8 cellular contexts compared by ENCODE assay signal in the genomic region with DNA sequence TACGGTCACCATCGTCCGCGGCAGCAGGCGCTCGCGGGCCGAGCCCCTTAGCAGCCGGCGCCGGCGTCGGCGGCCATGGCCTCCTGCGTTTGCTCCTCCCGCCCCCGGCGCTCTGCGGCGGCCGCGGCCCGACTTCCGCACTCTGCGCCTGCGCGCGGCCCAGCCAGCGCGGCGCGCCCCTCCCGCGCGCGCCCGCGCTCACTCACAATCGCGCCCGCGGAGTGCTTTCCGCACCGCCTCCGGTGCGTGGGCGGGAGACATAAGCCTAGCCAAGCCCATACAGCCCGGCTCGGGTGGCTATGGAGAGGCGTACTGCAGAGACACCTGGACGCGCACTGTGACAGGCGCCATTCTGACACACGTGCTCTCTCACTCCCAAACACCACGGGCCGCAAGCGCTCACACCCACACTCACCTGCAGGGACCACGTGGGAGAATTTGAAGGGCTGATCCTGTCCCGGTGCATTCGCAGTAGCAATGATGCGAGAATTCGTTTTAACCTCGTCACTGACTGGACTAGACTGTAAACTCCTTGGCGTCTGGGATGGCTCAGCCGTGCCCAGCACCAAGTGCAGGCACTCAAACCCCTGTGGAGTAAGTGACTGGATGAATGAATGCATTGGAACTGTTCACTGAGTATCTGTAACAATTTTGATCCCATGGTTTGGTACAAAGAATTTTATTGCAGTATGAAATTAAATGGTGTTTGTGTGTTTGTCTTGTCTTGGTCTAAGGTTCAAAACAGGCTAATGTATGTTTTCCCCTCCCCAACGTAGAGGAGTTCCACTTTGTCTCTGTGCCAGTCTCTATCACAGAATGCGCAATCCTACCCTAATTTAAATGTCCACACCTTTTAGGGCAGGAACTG. TPM values are rescaled to one million over a fixed set of nuclear protein-coding genes. Genes with fewer than 3 reads are reported as not detected.
A peak's percentile ranks its signal among the peaks of the same experiment; 100 is the strongest.
DNase-seq lines count a peak whose midpoint lies in the region; ATAC-seq and TF ChIP-seq lines count a peak whose summit lies in the region.

A gene with protein sequence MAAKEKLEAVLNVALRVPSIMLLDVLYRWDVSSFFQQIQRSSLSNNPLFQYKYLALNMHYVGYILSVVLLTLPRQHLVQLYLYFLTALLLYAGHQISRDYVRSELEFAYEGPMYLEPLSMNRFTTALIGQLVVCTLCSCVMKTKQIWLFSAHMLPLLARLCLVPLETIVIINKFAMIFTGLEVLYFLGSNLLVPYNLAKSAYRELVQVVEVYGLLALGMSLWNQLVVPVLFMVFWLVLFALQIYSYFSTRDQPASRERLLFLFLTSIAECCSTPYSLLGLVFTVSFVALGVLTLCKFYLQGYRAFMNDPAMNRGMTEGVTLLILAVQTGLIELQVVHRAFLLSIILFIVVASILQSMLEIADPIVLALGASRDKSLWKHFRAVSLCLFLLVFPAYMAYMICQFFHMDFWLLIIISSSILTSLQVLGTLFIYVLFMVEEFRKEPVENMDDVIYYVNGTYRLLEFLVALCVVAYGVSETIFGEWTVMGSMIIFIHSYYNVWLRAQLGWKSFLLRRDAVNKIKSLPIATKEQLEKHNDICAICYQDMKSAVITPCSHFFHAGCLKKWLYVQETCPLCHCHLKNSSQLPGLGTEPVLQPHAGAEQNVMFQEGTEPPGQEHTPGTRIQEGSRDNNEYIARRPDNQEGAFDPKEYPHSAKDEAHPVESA (minus strand): TSS at position 116 of the 868 bp plus-strand sequence. CDS start 5,936 bp downstream, outside the sequence.

- peak within 1 kb of the TSS; percentile 88 for H2AK5ac ChIP-seq in neuronal stem cell (ENCODE audit: low read depth, low read length)

- peaks cover 2% of the 10 kb centered on the region for H3K79me1 ChIP-seq in neuronal stem cell (ENCODE audit: low read depth, low read length)

- peak within 1 kb of the TSS; percentile 83 for H3K23ac ChIP-seq in neuronal stem cell (ENCODE audit: low read depth, low read length, poor library complexity)

- H3K9me3 Mint-ChIP-seq in GM23338 = peaks cover 3% of the 10 kb centered on the region; the same call in 1 of the 3 replicates

- H3K4ac ChIP-seq in neuronal stem cell (ENCODE audit: low read length) = no peak within 1 kb of the TSS

- H3K27me3 Mint-ChIP-seq in GM23338 (ENCODE audit: insufficient read depth, low read depth, poor library complexity) = peaks cover 6% of the 10 kb centered on the region

- peak within 1 kb of the TSS; percentile 78 for H3K14ac ChIP-seq in neuronal stem cell (ENCODE audit: low read length)

- peak within 1 kb of the TSS; percentile 100 for H3K18ac ChIP-seq in neuronal stem cell (ENCODE audit: low read length)

- peaks cover 41% of the 10 kb centered on the region for H3K4me1 Mint-ChIP-seq in GM23338

- peak within 1 kb of the TSS; percentile 94 for H3K4me3 Mint-ChIP-seq in GM23338

- no peaks in the 10 kb centered on the region for H3K36me3 Mint-ChIP-seq in GM23338 (ENCODE audit: low read depth)

- H3F3A ChIP-seq in GM23338 (replicated peaks; ENCODE audit: low read depth) = no peaks in the 10 kb centered on the region

- H3K4me3 ChIP-seq in GM23338 (peak within 1 kb of the TSS; percentile 91), neuronal stem cell (ENCODE audit: low read length in 2 of 2) (peak within 1 kb of the TSS; percentile 62 to 87)

- H3K36me3 ChIP-seq in GM23338 (ENCODE audit: insufficient read depth) (no peaks in the 10 kb centered on the region), neuronal stem cell (replicated peaks in 1 of 2; ENCODE audit: control insufficient read depth in 2 of 2, insufficient read depth in 2 of 2, low read length in 2 of 2) (no peaks in the 10 kb centered on the region)

- no peak within 1 kb of the TSS for H4K8ac ChIP-seq in neuronal stem cell (ENCODE audit: low read depth, low read length)

- H4K20me1 ChIP-seq in GM23338 (replicated peaks; ENCODE audit: insufficient read depth) = peaks cover 8% of the 10 kb centered on the region; the same call in 1 of the 2 replicates

- DNase-seq in ELF-1 (ENCODE audit: low read depth, low spot score) (peak; percentile 80), GM23338 (ENCODE audit: low spot score) (peak; percentile 67), Kasumi-1 (lab: John Stamatoyannopoulos, UW) (peak; percentile 31 to 55), SHP77 (lab: John Stamatoyannopoulos, UW) (peak; percentile 18 to 79), activated gamma-delta T cell (lab: John Stamatoyannopoulos, UW) (peak; percentile 85), foreskin keratinocyte (peak; percentile 79 to 87), neuronal stem cell (ENCODE audit: low spot score) (peak; percentile 73)

- no peak within 1 kb of the TSS for H4K91ac ChIP-seq in neuronal stem cell (ENCODE audit: low read depth, low read length, poor library complexity)

- H2BK120ac ChIP-seq in neuronal stem cell (ENCODE audit: low read depth, low read length) = peak within 1 kb of the TSS; percentile 6

- no peaks in the 10 kb centered on the region for H3K9me3 ChIP-seq in neuronal stem cell (replicated peaks in 1 of 2; ENCODE audit: control insufficient read depth in 2 of 2, insufficient read depth in 1 of 2, low read depth in 1 of 2, low read length in 2 of 2)

- H2BK5ac ChIP-seq in neuronal stem cell (ENCODE audit: low read length) = peak within 1 kb of the TSS; percentile 62

- H2AFZ ChIP-seq in GM23338 (peak within 1 kb of the TSS; percentile 86), neuronal stem cell (ENCODE audit: low read length) (peak within 1 kb of the TSS; percentile 100)

- peak within 1 kb of the TSS; percentile 92 for H3K27ac Mint-ChIP-seq in GM23338

- H3K27ac ChIP-seq in GM23338 (ENCODE audit: low read depth) (no peak within 1 kb of the TSS), foreskin keratinocyte (peak within 1 kb of the TSS; percentile 97), neuronal stem cell (replicated peaks; ENCODE audit: low read length) (peak within 1 kb of the TSS; percentile 72)

- H3K9me2 ChIP-seq in GM23338 (ENCODE audit: insufficient read depth) = no peaks in the 10 kb centered on the region

- no peak within 1 kb of the TSS for H2BK15ac ChIP-seq in neuronal stem cell (ENCODE audit: low read length)

- H2BK12ac ChIP-seq in neuronal stem cell (ENCODE audit: low read length) = no peak within 1 kb of the TSS

- peak within 1 kb of the TSS; percentile 95 for H3K9ac ChIP-seq in neuronal stem cell (ENCODE audit: low read depth, low read length, poor library complexity)

- H3K4me2 ChIP-seq in GM23338 = peak within 1 kb of the TSS; percentile 97
- peak within 1 kb of the TSS; percentile 63 for H3K4me2 ChIP-seq in neuronal stem cell (ENCODE audit: insufficient read depth, low read length, poor library complexity, severe bottlenecking)

- peaks cover 39% of the 10 kb centered on the region for H3K79me2 ChIP-seq in GM23338 (replicated peaks; ENCODE audit: insufficient read depth)

- ATAC-seq in GM23338 = peak; percentile 41
- ATAC-seq in foreskin keratinocyte = peak; percentile 91

- no peak for TF ChIP-seq CTCF in GM23338 (conservative IDR thresholded peaks at IDR 0.05; ENCODE audit: low read depth in 2 of 2)
- TF ChIP-seq CTCF in foreskin keratinocyte (conservative IDR thresholded peaks at IDR 0.05) = no peak
- no peak for TF ChIP-seq CTCF in subcutaneous adipose tissue (IDR thresholded peaks at IDR 0.05; ENCODE audit: low read depth)

- H3K4me1 ChIP-seq in GM23338 (ENCODE audit: insufficient read depth) (peaks cover 37% of the 10 kb centered on the region), foreskin keratinocyte (peaks cover 22% of the 10 kb centered on the region), neuronal stem cell (ENCODE audit: control insufficient read depth in 2 of 2, insufficient read depth in 1 of 2, low read depth in 1 of 2, low read length in 2 of 2) (peaks cover 9 to 18% of the 10 kb centered on the region in 2 donors)

- peaks cover 35% of the 10 kb centered on the region for H3K27me3 ChIP-seq in GM23338 (ENCODE audit: insufficient read depth)
- no peaks in the 10 kb centered on the region for H3K27me3 ChIP-seq in foreskin keratinocyte
- no peaks in the 10 kb centered on the region for H3K27me3 ChIP-seq in neuronal stem cell (ENCODE audit: control insufficient read depth in 3 of 3, insufficient read depth in 3 of 3, low read depth in 1 of 3, low read length in 3 of 3)

- WGBS in neuronal stem cell (ENCODE audit: extremely low coverage in 2 of 2, insufficient read length in 2 of 2, insufficient replicate concordance in 1 of 2), 2 donors = no CpG with 5 or more reads among the region's 67 CpGs

TF ChIP-seq in GM23338, 12 proteins besides CTCF, POLR2A, EP300 and RAD21:
- TF ChIP-seq CREB1 (CRISPR knock-in tag; IDR thresholded peaks at IDR 0.05; ENCODE audit: low read depth) (0 out of 2 replicates have a peak, but pooled peaks have one; percentile 5), EZH2 (IDR thresholded peaks at IDR 0.05; ENCODE audit: low read depth, unreplicated experiment) (peak; percentile 30), STAT1 (IDR thresholded peaks at IDR 0.05; ENCODE audit: unreplicated experiment) (no peak), NANOG (IDR thresholded peaks at IDR 0.05; ENCODE audit: borderline replicate concordance) (no peak)
TF ChIP-seq in GM23338: peak in this region for 2.

RNA-seq across cellular contexts. Expression of the gene that starts here (rescaled TPM):
- total RNA-seq in GM23338 (2014; rRNA removed; shearing (Covaris generic)) = 37.1 and 43.5 TPM in 2 replicates
- polyA plus RNA-seq in GM23338 (2016; fragmentation: Nextera tagmentation; extraction: Ambion mirVana) (15.6 and 16.4 TPM in 2 replicates), foreskin keratinocyte (43.3 and 50.1 TPM in 2 replicates)
- total RNA-seq in foreskin keratinocyte (56.2 and 58.3 TPM in 2 replicates), subcutaneous adipose tissue (10 to 100 TPM; 34.7 to 56.4 (median 48.2) TPM)
- 84.3 TPM for polyA plus RNA-seq in neuronal stem cell (2013, experiment 1 of 2)
- polyA plus RNA-seq in neuronal stem cell (2013, experiment 2 of 2) = 85.4 TPM
